ENCODE assay signal across 20 cellular contexts in the genomic region with DNA sequence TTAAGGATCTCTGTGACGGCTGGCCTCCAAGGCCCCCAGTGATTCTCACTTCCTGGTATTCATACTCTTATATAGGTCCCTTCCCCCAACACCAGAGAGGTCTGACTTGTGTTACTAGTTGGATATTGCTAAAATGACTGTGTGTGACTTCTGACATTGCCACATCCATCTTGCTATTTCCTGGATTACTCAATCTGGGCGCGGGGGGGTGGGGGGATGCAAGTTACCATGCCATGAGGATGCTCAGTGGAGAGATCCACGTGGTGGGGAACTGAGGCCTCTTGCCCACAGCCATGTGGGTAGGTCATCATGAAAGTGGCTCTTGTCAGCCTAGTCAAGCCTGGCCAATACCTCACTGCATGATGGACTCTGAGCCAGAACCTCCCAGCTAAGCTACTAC.
DNase-seq lines count a peak whose midpoint lies in the region; ATAC-seq, FAIRE-seq and TF ChIP-seq lines count a peak whose summit lies in the region.
"Had no signal": no experiment of that assay in that cellular context is flagged by ENCODE, and none has a peak within 500 bp of the region (broad histone marks: within the 10 kb centered on the region; RNA-seq: fewer than 3 reads in every experiment).

No MANE protein-coding gene starts in this region.

- H3K9me3 ChIP-seq in adipocyte (ENCODE audit: control insufficient read depth, low read length) = no peaks in the 10 kb centered on the region
- H3K9me3 ChIP-seq in lower lobe of right lung = no peaks in the 10 kb centered on the region
- H3K9me3 ChIP-seq: gastrocnemius medialis, pancreas, thoracic aorta had no signal

- intact Hi-C loops in CD14-positive monocyte (cut with micrococcal nuclease) (no loop called here), lower lobe of right lung (cut with DNase I) (no loop called here)

- H3K36me3 ChIP-seq in adipocyte (ENCODE audit: control insufficient read depth, insufficient read depth, low read length, severe bottlenecking) (no peaks in the 10 kb centered on the region), lower lobe of right lung (no peaks in the 10 kb centered on the region)
- H3K36me3 ChIP-seq: gastrocnemius medialis, pancreas, thoracic aorta had no signal

- H3K27ac Mint-ChIP-seq in CD14-positive monocyte = peak overlapping the region in 5 of 7 donors; percentile 25 to 86 (median 70)
- H3K27ac Mint-ChIP-seq: activated CD8-positive, alpha-beta T cell treated with anti-CD3 and anti-CD28 coated beads for 36 hours; mesothelial cell of epicardium had no signal

- DNase-seq in CD14-positive monocyte (ENCODE audit: low spot score) (peak; percentile 68), KG1 (lab: John Stamatoyannopoulos, UW) (peak; percentile 18), adipocyte (ENCODE audit: low read depth) (peak; percentile 58), lower lobe of right lung (no peak), urothelium cell line (ENCODE audit: low spot score) (no peak), activated gamma-delta T cell (lab: John Stamatoyannopoulos, UW) (no peak), coronary artery (ENCODE audit: low spot score) (no peak)
- DNase-seq: activated CD8-positive, alpha-beta T cell treated with anti-CD3 and anti-CD28 coated beads for 36 hours; activated effector memory CD4-positive, alpha-beta T cell treated with anti-CD3 and anti-CD28 coated beads, Interleukin-2, amount 50 U/mL, for 16 hours; DMS79 treated with DMSO at 0.1 percent for 48 hours; gastrocnemius medialis; NCI-H2081; NCI-H748 treated with DMSO at 0.1 percent for 48 hours; pancreas; Right ventricle myocardium superior; T1000 had no signal

- no peak for FAIRE-seq in urothelium cell line (lab: Jason Lieb, UNC)
- FAIRE-seq: GM12892, pancreas had no signal

- peak; percentile 24 to 64 for ATAC-seq in lower lobe of right lung
- no peak for ATAC-seq in HG03108 (IDR thresholded peaks at IDR 0.05; ENCODE audit: unreplicated experiment)
- ATAC-seq: activated CD8-positive, alpha-beta T cell treated with anti-CD3 and anti-CD28 coated beads for 36 hours; gastrocnemius medialis had no signal

- H3K27me3 Mint-ChIP-seq in CD14-positive monocyte (ENCODE audit: low read depth in 3 of 3) = peaks cover 0 to 4% (median 1%) of the 10 kb centered on the region in 3 donors

- TF ChIP-seq CTCF in CD14-positive monocyte (IDR thresholded peaks at IDR 0.05) (no peak), lower lobe of right lung (IDR thresholded peaks at IDR 0.05) (no peak), coronary artery (IDR thresholded peaks at IDR 0.05) (no peak)

- peaks cover 12% of the 10 kb centered on the region for H3K4me1 Mint-ChIP-seq in CD14-positive monocyte

- H3K27me3 ChIP-seq in adipocyte (replicated peaks; ENCODE audit: control insufficient read depth, insufficient read depth, low read length) (peaks cover 3% of the 10 kb centered on the region), lower lobe of right lung (ENCODE audit: low read depth) (no peaks in the 10 kb centered on the region)
- H3K27me3 ChIP-seq: gastrocnemius medialis, pancreas had no signal

- H3K9me3 Mint-ChIP-seq in CD14-positive monocyte = peaks cover 0 to 3% (median 0%) of the 10 kb centered on the region in 7 donors
- H3K9me3 Mint-ChIP-seq: activated CD8-positive, alpha-beta T cell treated with anti-CD3 and anti-CD28 coated beads for 36 hours; mesothelial cell of epicardium had no signal

- H3K4me3 ChIP-seq in adipocyte (ENCODE audit: low read length) (no peak overlapping the region), lower lobe of right lung (no peak overlapping the region), coronary artery (no peak overlapping the region)
- H3K4me3 ChIP-seq: gastrocnemius medialis, pancreas, thoracic aorta had no signal

- H3K9ac ChIP-seq in adipocyte (ENCODE audit: low read length) = no peak overlapping the region

- no peak overlapping the region for H3K27ac ChIP-seq in lower lobe of right lung
- no peak overlapping the region for H3K27ac ChIP-seq in coronary artery
- H3K27ac ChIP-seq: gastrocnemius medialis, pancreas, thoracic aorta had no signal

- no peak overlapping the region for H3K4me3 Mint-ChIP-seq in CD14-positive monocyte
- H3K4me3 Mint-ChIP-seq: activated CD8-positive, alpha-beta T cell treated with anti-CD3 and anti-CD28 coated beads for 36 hours; mesothelial cell of epicardium had no signal

- no peaks in the 10 kb centered on the region for H3K36me3 Mint-ChIP-seq in CD14-positive monocyte
- H3K36me3 Mint-ChIP-seq: mesothelial cell of epicardium had no signal

- H3K4me1 ChIP-seq in adipocyte (ENCODE audit: control insufficient read depth, insufficient read depth, low read length) = peaks cover 14% of the 10 kb centered on the region
- H3K4me1 ChIP-seq in lower lobe of right lung = no peaks in the 10 kb centered on the region
- H3K4me1 ChIP-seq: gastrocnemius medialis, pancreas had no signal

Comparison
In these comparisons a context has a peak if more than half of its experiments do, and no peak if none do; other contexts are left out.
1. DNase-seq: peak in CD14-positive monocyte (single experiment), KG1 (single experiment) and adipocyte (single experiment); none in lower lobe of right lung (single experiment), urothelium cell line (single experiment), activated gamma-delta T cell (single experiment) and coronary artery (single experiment).